Comparison of ENCODE assay signal across 10 cellular contexts in genomic region chr21:15295875-15296274, GRCh38.
"Had no signal": no experiment of that assay in that cellular context is flagged by ENCODE, and none has a peak within 500 bp of the region (broad histone marks: within the 10 kb centered on the region; RNA-seq: fewer than 3 reads in every experiment).

No MANE protein-coding gene starts in this region.

- H3K4me3 ChIP-seq: GM23248, HAP-1, K562 had no signal

- H3K9ac ChIP-seq: GM23248 had no signal

- H3K36me3 ChIP-seq: HAP-1 had no signal

- H3K27ac ChIP-seq: GM23248, HL-60 had no signal

- H3K4me1 ChIP-seq: HAP-1 had no signal

- ATAC-seq: HCT116, HepG2, K562 had no signal

- H3K9me3 ChIP-seq: HAP-1 had no signal

- DNase-seq: GM23248, GOT3, H7, HFFc6, KG1 had no signal

- H2AFZ ChIP-seq: GM23248 had no signal
